ENCODE assay signal across 22 cellular contexts in the genomic region with DNA sequence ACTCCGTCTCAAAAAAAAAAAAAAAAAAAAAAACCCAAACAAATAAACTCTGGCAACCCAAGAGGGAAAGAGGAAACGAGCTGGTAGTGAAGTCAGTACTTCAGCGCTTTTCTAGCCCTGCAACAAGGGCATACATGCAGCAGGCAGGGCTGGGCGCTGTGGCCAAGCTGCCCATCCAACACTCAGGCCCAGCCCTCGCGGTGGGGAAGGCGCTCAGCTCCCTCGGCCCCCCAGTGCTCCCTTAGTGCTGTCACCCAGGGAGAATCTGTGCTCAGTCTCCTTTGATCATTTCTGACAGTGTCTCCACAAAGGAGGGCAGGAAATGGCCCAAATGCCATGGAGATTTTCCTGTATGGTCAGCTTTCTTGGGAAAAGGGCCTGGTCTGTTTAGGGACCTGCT.
"Had no signal": no experiment of that assay in that cellular context is flagged by ENCODE, and none has a peak within 500 bp of the region (broad histone marks: within the 10 kb centered on the region; RNA-seq: fewer than 3 reads in every experiment).

No MANE protein-coding gene starts in this region.

- H3K9me3 ChIP-seq: mucosa of descending colon, prostate gland, right atrium auricular region had no signal

- H3K4me1 Mint-ChIP-seq: activated CD4-positive, alpha-beta T cell treated with anti-CD3 and anti-CD28 coated beads, Interleukin-2, amount 10 ng/mL, durations not matched to agents 7 days and 5 days; naive B cell; neural progenitor cell had no signal

- H3K9me3 Mint-ChIP-seq: activated CD4-positive, alpha-beta T cell treated with anti-CD3 and anti-CD28 coated beads, Interleukin-2, amount 10 ng/mL, durations not matched to agents 7 days and 5 days; naive B cell; neural progenitor cell; stimulated activated naive CD8-positive, alpha-beta T cell treated with anti-CD3 and anti-CD28 coated beads, Interleukin-15, Interleukin-2, amounts not matched to agents 100 ng/mL and 50 ng/mL, for 24 hours had no signal

- FAIRE-seq: keratinocyte had no signal

- ATAC-seq: activated CD8-positive, alpha-beta T cell treated with anti-CD3 and anti-CD28 coated beads, Interleukin-2, amount 10 ng/mL, durations not matched to agents 7 days and 5 days; left lobe of liver; mucosa of descending colon had no signal

- H3K27ac ChIP-seq: epithelial cell of prostate, neural progenitor cell, prostate gland, right atrium auricular region had no signal

- H3K4me1 ChIP-seq: neural progenitor cell, prostate gland, right atrium auricular region had no signal

- DNase-seq: activated CD4-positive, alpha-beta T cell treated with anti-CD3 and anti-CD28 coated beads, Interleukin-2, amount 10 ng/mL, durations not matched to agents 7 days and 5 days; activated CD8-positive, alpha-beta T cell treated with anti-CD3 and anti-CD28 coated beads, Interleukin-2, amount 10 ng/mL, durations not matched to agents 7 days and 5 days; activated gamma-delta T cell; activated T-cell treated with anti-CD3 and anti-CD28 coated beads, Interleukin-2, amount 50 U/mL, for 48 hours; amygdala; dorsolateral prefrontal cortex; foreskin fibroblast; glutamatergic neuron; hippocampal formation; mucosa of descending colon; naive B cell; stimulated activated CD4-positive, alpha-beta T cell treated with anti-CD3 and anti-CD28 coated beads, Interleukin-2, amount 100 ng/mL, for 24 hours; T-helper 1 cell; T1000 had no signal

- H3K27me3 Mint-ChIP-seq: activated CD4-positive, alpha-beta T cell treated with anti-CD3 and anti-CD28 coated beads, Interleukin-2, amount 10 ng/mL, durations not matched to agents 7 days and 5 days; activated naive CD8-positive, alpha-beta T cell; naive B cell; stimulated activated naive CD8-positive, alpha-beta T cell treated with anti-CD3 and anti-CD28 coated beads, Interleukin-15, Interleukin-2, amounts not matched to agents 100 ng/mL and 50 ng/mL, for 24 hours had no signal

- H3K4me3 Mint-ChIP-seq: activated CD4-positive, alpha-beta T cell treated with anti-CD3 and anti-CD28 coated beads, Interleukin-2, amount 10 ng/mL, durations not matched to agents 7 days and 5 days; activated CD8-positive, alpha-beta T cell treated with anti-CD3 and anti-CD28 coated beads, Interleukin-2, amount 10 ng/mL, durations not matched to agents 7 days and 5 days; activated naive CD8-positive, alpha-beta T cell; naive B cell; neural progenitor cell; stimulated activated naive CD8-positive, alpha-beta T cell treated with anti-CD3 and anti-CD28 coated beads, Interleukin-15, Interleukin-2, amounts not matched to agents 100 ng/mL and 50 ng/mL, for 24 hours had no signal

- H3K27ac Mint-ChIP-seq: activated CD4-positive, alpha-beta T cell treated with anti-CD3 and anti-CD28 coated beads, Interleukin-2, amount 10 ng/mL, durations not matched to agents 7 days and 5 days; activated CD8-positive, alpha-beta T cell treated with anti-CD3 and anti-CD28 coated beads, Interleukin-2, amount 10 ng/mL, durations not matched to agents 7 days and 5 days; activated naive CD8-positive, alpha-beta T cell; neural progenitor cell had no signal

- H3K4me3 ChIP-seq: dorsolateral prefrontal cortex, mucosa of descending colon, neural progenitor cell, prostate gland, right atrium auricular region had no signal

- H3K27me3 ChIP-seq: dorsolateral prefrontal cortex, neural progenitor cell, right atrium auricular region had no signal
